In genomic region chr3:194682651-194683310, GRCh38 we compare ENCODE assay signal across 1 cellular context.
TF ChIP-seq lines count a peak whose summit lies in the region.

No MANE protein-coding gene starts in this region.

TF ChIP-seq in GM12878, 131 proteins besides CTCF, POLR2A, EP300 and RAD21 (continued from another document):
- peak; percentile 58; the same call in 1 of the 2 replicates for TF ChIP-seq BACH1 (IDR thresholded peaks at IDR 0.05; ENCODE audit: borderline replicate concordance)
- no peak for TF ChIP-seq MXI1 (IDR thresholded peaks at IDR 0.05; ENCODE audit: low read depth, low read length)
- no peak for TF ChIP-seq JUNB (IDR thresholded peaks at IDR 0.05)
- TF ChIP-seq FOXM1 (IDR thresholded peaks at IDR 0.05; ENCODE audit: low read depth, low read length), result no peak
- TF ChIP-seq ZNF217 (IDR thresholded peaks at IDR 0.05), result no peak
- no peak for TF ChIP-seq MTA3 (IDR thresholded peaks at IDR 0.05; ENCODE audit: borderline replicate concordance, low read length)
- no peak for TF ChIP-seq ZBTB11 (CRISPR knock-in tag; IDR thresholded peaks at IDR 0.05)
- no peak for TF ChIP-seq TBL1XR1 (IDR thresholded peaks at IDR 0.05; ENCODE audit: low read depth, low read length)
- no peak for TF ChIP-seq ZBTB4 (CRISPR knock-in tag; IDR thresholded peaks at IDR 0.05)
- no peak for TF ChIP-seq CBFB (IDR thresholded peaks at IDR 0.05; ENCODE audit: low read depth)
- TF ChIP-seq RB1 (IDR thresholded peaks at IDR 0.05; ENCODE audit: borderline replicate concordance), result peak; percentile 57; the same call in 1 of the 2 replicates
- no peak for TF ChIP-seq USF2 (IDR thresholded peaks at IDR 0.05; ENCODE audit: borderline replicate concordance, low read depth, low read length)
- TF ChIP-seq KLF5 (IDR thresholded peaks at IDR 0.05; ENCODE audit: partially characterized antibody), result no peak
- no peak for TF ChIP-seq POLR2AphosphoS2 (IDR thresholded peaks at IDR 0.05; ENCODE audit: low read depth, low read length)
- TF ChIP-seq MYC (IDR thresholded peaks at IDR 0.05; ENCODE audit: insufficient read depth, insufficient read length, insufficient replicate concordance, low read length, severe bottlenecking), result no peak
- no peak for TF ChIP-seq SUZ12 (IDR thresholded peaks at IDR 0.05; ENCODE audit: unreplicated experiment)
- TF ChIP-seq FOS (IDR thresholded peaks at IDR 0.05; ENCODE audit: borderline replicate concordance, extremely low read depth, insufficient read length), result no peak
- peak; percentile 11 for TF ChIP-seq SP1 (IDR thresholded peaks at IDR 0.05; ENCODE audit: low read depth, low read length)
- no peak for TF ChIP-seq NRF1 (conservative IDR thresholded peaks at IDR 0.05; ENCODE audit: low read depth, low read length)
- TF ChIP-seq CREM (IDR thresholded peaks at IDR 0.05; ENCODE audit: low read depth), result no peak
- TF ChIP-seq EGR1 (IDR thresholded peaks at IDR 0.05; ENCODE audit: borderline replicate concordance in 1 of 2, low read depth in 2 of 2, low read length in 2 of 2), result no peak
- no peak for TF ChIP-seq ZNF622 (IDR thresholded peaks at IDR 0.05)
- no peak; a peak in 1 of 4 replicates for TF ChIP-seq IKZF2 (IDR thresholded peaks at IDR 0.05)
- no peak for TF ChIP-seq SIN3A (IDR thresholded peaks at IDR 0.05; ENCODE audit: low read depth, low read length)
- TF ChIP-seq PML (IDR thresholded peaks at IDR 0.05; ENCODE audit: low read length), result no peak
- no peak for TF ChIP-seq CHD1 (IDR thresholded peaks at IDR 0.05; ENCODE audit: low read depth, low read length)
- TF ChIP-seq POLR2AphosphoS5 (IDR thresholded peaks at IDR 0.05; ENCODE audit: low read length), result no peak
- TF ChIP-seq MEF2A (IDR thresholded peaks at IDR 0.05; ENCODE audit: insufficient read depth, low read depth, low read length), result 0 out of 2 replicates have a peak, but pooled peaks have one; percentile 34
- no peak for TF ChIP-seq CREB1 (IDR thresholded peaks at IDR 0.05; ENCODE audit: low read depth)
- no peak for TF ChIP-seq ATF3 (IDR thresholded peaks at IDR 0.05; ENCODE audit: borderline replicate concordance, extremely low read depth, low read depth, low read length)
- TF ChIP-seq MTA2 (IDR thresholded peaks at IDR 0.05; ENCODE audit: low read depth), result no peak
- TF ChIP-seq CBX5 (IDR thresholded peaks at IDR 0.05; ENCODE audit: low read depth), result no peak
- no peak for TF ChIP-seq SREBF1 (IDR thresholded peaks at IDR 0.05; ENCODE audit: low read length)
- TF ChIP-seq YY1 (IDR thresholded peaks at IDR 0.05; ENCODE audit: low read depth, low read length), result peak; percentile 76
- no peak for TF ChIP-seq CEBPZ (IDR thresholded peaks at IDR 0.05; ENCODE audit: low read depth, low read length)
- no peak for TF ChIP-seq ZSCAN29 (IDR thresholded peaks at IDR 0.05)
- no peak for TF ChIP-seq STAT3 (IDR thresholded peaks at IDR 0.05; ENCODE audit: low read depth, low read length)
- no peak for TF ChIP-seq USF1 (IDR thresholded peaks at IDR 0.05; ENCODE audit: borderline replicate concordance, extremely low read length, insufficient read depth, low read depth, low read length)
- TF ChIP-seq NBN (IDR thresholded peaks at IDR 0.05), result peak; percentile 76; the same call in 1 of the 2 replicates
- TF ChIP-seq NR2C2 (IDR thresholded peaks at IDR 0.05; ENCODE audit: borderline replicate concordance, control insufficient read depth, insufficient read length, low read depth), result no peak
- TF ChIP-seq PAX8 (IDR thresholded peaks at IDR 0.05), result no peak
- no peak for TF ChIP-seq TCF12 (IDR thresholded peaks at IDR 0.05; ENCODE audit: low read depth, low read length)
- TF ChIP-seq RAD51 (IDR thresholded peaks at IDR 0.05), result no peak
- TF ChIP-seq CHD4 (IDR thresholded peaks at IDR 0.05), result no peak
- TF ChIP-seq ATF2 (IDR thresholded peaks at IDR 0.05; ENCODE audit: low read length), result no peak
- TF ChIP-seq SMARCA5 (IDR thresholded peaks at IDR 0.05), result no peak; the same call in 1 of the 2 replicates
- TF ChIP-seq NKRF (conservative IDR thresholded peaks at IDR 0.05), result no peak
